ENCODE assay signal across 9 cellular contexts in genomic region chr13:108495686-108496363, GRCh38.
DNase-seq lines count a peak whose midpoint lies in the region; ATAC-seq and TF ChIP-seq lines count a peak whose summit lies in the region.
"Had no signal": no experiment of that assay in that cellular context is flagged by ENCODE, and none has a peak within 500 bp of the region (broad histone marks: within the 10 kb centered on the region; RNA-seq: fewer than 3 reads in every experiment).

No MANE protein-coding gene starts in this region.

- no peak for TF ChIP-seq EP300 in stomach (IDR thresholded peaks at IDR 0.05)

- WGBS in stomach, 5 donors = 0 to 4% (median 1%) methylated on average over 17 to 84 of the region's 84 CpGs
- WGBS in lower leg skin, 2 donors = 0 to 2% methylated on average over 21 to 49 of the region's 84 CpGs

- H3K27me3 ChIP-seq in stomach (peaks cover 0 to 37% (median 26%) of the 10 kb centered on the region in 3 donors), Caco-2 (replicated peaks; ENCODE audit: control insufficient read depth, insufficient read depth, low read length) (no peaks in the 10 kb centered on the region)

- TF ChIP-seq POLR2A in stomach (IDR thresholded peaks at IDR 0.05) (no peak), lower leg skin (IDR thresholded peaks at IDR 0.05) (no peak)

- no TSS peak for BruUV-seq in Caco-2 (replicated peaks; lab: Mats Ljungman, UMichigan)

- peaks cover 9% of the 10 kb centered on the region for H3K4me1 Mint-ChIP-seq in activated naive CD8-positive, alpha-beta T cell (ENCODE audit: low read depth)
- no peaks in the 10 kb centered on the region for H3K4me1 Mint-ChIP-seq in Caco-2 (ENCODE audit: low read depth, unreplicated experiment)

- H3K27ac ChIP-seq in stomach = no peak overlapping the region

- peak; percentile 27 to 47 for ATAC-seq in activated CD4-positive, CD25-positive, alpha-beta regulatory T cell treated with anti-CD3 and anti-CD28 coated beads, Interleukin-2, amount 50 U/mL, for 24 hours
- ATAC-seq in HG03045 (IDR thresholded peaks at IDR 0.05; ENCODE audit: unreplicated experiment) = no peak

- H3K27ac Mint-ChIP-seq in activated naive CD8-positive, alpha-beta T cell = no peak overlapping the region
- no peak overlapping the region for H3K27ac Mint-ChIP-seq in Caco-2 (ENCODE audit: unreplicated experiment)

- H3K9me3 ChIP-seq in stomach (no peaks in the 10 kb centered on the region), Caco-2 (no peaks in the 10 kb centered on the region)

- DNase-seq in activated CD4-positive, CD25-positive, alpha-beta regulatory T cell treated with anti-CD3 and anti-CD28 coated beads, Interleukin-2, amount 50 U/mL, for 72 hours = no peak
- DNase-seq in iPS-NIHi11 (ENCODE audit: low spot score) = peak; percentile 43
- no peak for DNase-seq in stomach
- no peak for DNase-seq in Caco-2
- no peak for DNase-seq in lower leg skin (ENCODE audit: low spot score in 2 of 2)
- DNase-seq: NCI-H526 treated with DMSO at 0.1 percent for 48 hours had no signal

- intact Hi-C loops in stomach (cut with DNase I; ENCODE audit: low total_unique reads) (no loop called here), Caco-2 (cut with micrococcal nuclease; ENCODE audit: unreplicated experiment) (no loop called here), lower leg skin (cut with DNase I; ENCODE audit: low total_unique reads) (no loop called here)

- H3K36me3 Mint-ChIP-seq in activated naive CD8-positive, alpha-beta T cell = no peaks in the 10 kb centered on the region
- H3K36me3 Mint-ChIP-seq in Caco-2 (ENCODE audit: insufficient read depth, unreplicated experiment) = no peaks in the 10 kb centered on the region

- CTCF ChIA-PET in Caco-2 (lab: Charles Lee) = no interaction called here

- H3K4me3 Mint-ChIP-seq in activated naive CD8-positive, alpha-beta T cell = peak overlapping the region; percentile 40
- no peak overlapping the region for H3K4me3 Mint-ChIP-seq in Caco-2 (ENCODE audit: unreplicated experiment)

- H3K9me3 Mint-ChIP-seq in activated naive CD8-positive, alpha-beta T cell (ENCODE audit: low read depth) = peaks cover 2% of the 10 kb centered on the region
- H3K9me3 Mint-ChIP-seq in Caco-2 (ENCODE audit: unreplicated experiment) = peaks cover 9% of the 10 kb centered on the region

- POLR2A ChIA-PET in Caco-2 (lab: Charles Lee) = no interaction called here

- H3K36me3 ChIP-seq in stomach (no peaks in the 10 kb centered on the region), Caco-2 (ENCODE audit: control insufficient read depth, insufficient read depth, low read length) (no peaks in the 10 kb centered on the region)

- H3K4me1 ChIP-seq in stomach (peaks cover 0 to 22% (median 13%) of the 10 kb centered on the region in 4 donors), Caco-2 (no peaks in the 10 kb centered on the region)

- TF ChIP-seq CTCF in stomach (IDR thresholded peaks at IDR 0.05) = no peak
- no peak for TF ChIP-seq CTCF in Caco-2 (IDR thresholded peaks at IDR 0.05; ENCODE audit: insufficient read depth in 1 of 2, low read depth in 1 of 2, low read length in 1 of 2, severe bottlenecking in 1 of 2, unreplicated experiment in 1 of 2)
- TF ChIP-seq CTCF in lower leg skin (IDR thresholded peaks at IDR 0.05) = no peak

- peaks cover 21% of the 10 kb centered on the region for H3K27me3 Mint-ChIP-seq in activated naive CD8-positive, alpha-beta T cell
- peaks cover 3% of the 10 kb centered on the region for H3K27me3 Mint-ChIP-seq in Caco-2 (ENCODE audit: insufficient read depth, unreplicated experiment)

- H3K4me3 ChIP-seq in stomach = peak overlapping the region; percentile 21 to 46 (median 39)
- no peak overlapping the region for H3K4me3 ChIP-seq in Caco-2 (ENCODE audit: low read depth, low read length)
- no peak overlapping the region for H3K4me3 ChIP-seq in lower leg skin (ENCODE audit: low read depth, poor library complexity, severe bottlenecking)

Comparison
In these comparisons a context has a peak if more than half of its experiments do, and no peak if none do; other contexts are left out.
1. H3K4me3 ChIP-seq: peak in stomach (4 of 4); none in Caco-2 (single experiment) and lower leg skin (single experiment).